2 cellular contexts compared by ENCODE assay signal in the genomic region with DNA sequence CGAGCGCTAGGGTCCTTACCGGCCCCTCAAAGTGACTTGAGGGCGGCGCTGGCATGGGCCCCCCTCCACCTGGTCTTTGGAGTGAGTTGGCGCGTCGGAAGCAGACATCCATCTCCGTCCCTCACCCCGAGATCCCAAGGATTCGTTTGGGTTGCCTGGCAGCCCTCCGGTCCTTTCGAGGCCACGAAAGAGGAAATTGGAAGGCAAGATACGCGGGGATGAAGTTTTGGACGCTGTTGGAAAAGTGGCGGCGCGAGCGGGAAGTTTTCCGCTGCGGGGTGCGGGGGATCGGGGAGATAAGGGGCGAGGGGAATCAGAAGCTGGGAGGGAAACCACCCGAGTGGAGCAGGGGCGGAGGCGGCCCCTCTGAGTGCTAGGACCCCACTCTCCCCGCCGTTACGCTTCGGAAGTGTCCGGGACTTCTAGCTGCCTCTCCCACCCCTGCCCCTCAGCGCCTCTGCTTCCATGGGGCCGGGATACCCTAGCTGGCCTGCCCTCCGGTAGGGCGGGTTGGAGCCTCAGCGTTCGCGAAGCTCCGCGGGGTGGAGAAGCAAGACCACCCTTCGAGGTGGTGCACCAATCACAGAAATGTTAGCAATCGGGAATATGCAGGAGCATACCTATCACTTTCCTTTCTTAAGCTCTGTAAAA.
TF ChIP-seq lines count a peak whose summit lies in the region.

No MANE protein-coding gene starts in this region.

TF ChIP-seq in A549, 52 proteins besides CTCF, POLR2A, EP300 and RAD21:
- TF ChIP-seq CBX8 (IDR thresholded peaks at IDR 0.05) = no peak
- TF ChIP-seq HOXA7 (CRISPR knock-in tag; IDR thresholded peaks at IDR 0.05) = no peak
- TF ChIP-seq TFCP2L1 (CRISPR knock-in tag; IDR thresholded peaks at IDR 0.05) = no peak
- no peak for TF ChIP-seq FOSL2 (IDR thresholded peaks at IDR 0.05)
- no peak for TF ChIP-seq FOSL2 (CRISPR knock-in tag; IDR thresholded peaks at IDR 0.05)
- TF ChIP-seq RFX5 (IDR thresholded peaks at IDR 0.05) = no peak
- no peak for TF ChIP-seq MAFK (IDR thresholded peaks at IDR 0.05; ENCODE audit: partially characterized antibody)
- TF ChIP-seq CHD4 (IDR thresholded peaks at IDR 0.05; ENCODE audit: borderline replicate concordance) = no peak
- TF ChIP-seq KDM5A (IDR thresholded peaks at IDR 0.05) = no peak
- no peak for TF ChIP-seq TP53 (CRISPR knock-in tag; IDR thresholded peaks at IDR 0.05)
- TF ChIP-seq KDM1A (IDR thresholded peaks at IDR 0.05; ENCODE audit: low read depth) = no peak
- TF ChIP-seq, protein P1, sequence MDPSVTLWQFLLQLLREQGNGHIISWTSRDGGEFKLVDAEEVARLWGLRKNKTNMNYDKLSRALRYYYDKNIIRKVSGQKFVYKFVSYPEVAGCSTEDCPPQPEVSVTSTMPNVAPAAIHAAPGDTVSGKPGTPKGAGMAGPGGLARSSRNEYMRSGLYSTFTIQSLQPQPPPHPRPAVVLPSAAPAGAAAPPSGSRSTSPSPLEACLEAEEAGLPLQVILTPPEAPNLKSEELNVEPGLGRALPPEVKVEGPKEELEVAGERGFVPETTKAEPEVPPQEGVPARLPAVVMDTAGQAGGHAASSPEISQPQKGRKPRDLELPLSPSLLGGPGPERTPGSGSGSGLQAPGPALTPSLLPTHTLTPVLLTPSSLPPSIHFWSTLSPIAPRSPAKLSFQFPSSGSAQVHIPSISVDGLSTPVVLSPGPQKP (IDR thresholded peaks at IDR 0.05; ENCODE audit: low read depth, low read length) = no peak
- TF ChIP-seq MAZ (IDR thresholded peaks at IDR 0.05; ENCODE audit: borderline replicate concordance, low read depth, low read length) = no peak
- TF ChIP-seq EHF (CRISPR knock-in tag; IDR thresholded peaks at IDR 0.05) = no peak
- TF ChIP-seq HMGXB4 (CRISPR knock-in tag; IDR thresholded peaks at IDR 0.05; ENCODE audit: borderline replicate concordance) = no peak
- TF ChIP-seq, protein P2, sequence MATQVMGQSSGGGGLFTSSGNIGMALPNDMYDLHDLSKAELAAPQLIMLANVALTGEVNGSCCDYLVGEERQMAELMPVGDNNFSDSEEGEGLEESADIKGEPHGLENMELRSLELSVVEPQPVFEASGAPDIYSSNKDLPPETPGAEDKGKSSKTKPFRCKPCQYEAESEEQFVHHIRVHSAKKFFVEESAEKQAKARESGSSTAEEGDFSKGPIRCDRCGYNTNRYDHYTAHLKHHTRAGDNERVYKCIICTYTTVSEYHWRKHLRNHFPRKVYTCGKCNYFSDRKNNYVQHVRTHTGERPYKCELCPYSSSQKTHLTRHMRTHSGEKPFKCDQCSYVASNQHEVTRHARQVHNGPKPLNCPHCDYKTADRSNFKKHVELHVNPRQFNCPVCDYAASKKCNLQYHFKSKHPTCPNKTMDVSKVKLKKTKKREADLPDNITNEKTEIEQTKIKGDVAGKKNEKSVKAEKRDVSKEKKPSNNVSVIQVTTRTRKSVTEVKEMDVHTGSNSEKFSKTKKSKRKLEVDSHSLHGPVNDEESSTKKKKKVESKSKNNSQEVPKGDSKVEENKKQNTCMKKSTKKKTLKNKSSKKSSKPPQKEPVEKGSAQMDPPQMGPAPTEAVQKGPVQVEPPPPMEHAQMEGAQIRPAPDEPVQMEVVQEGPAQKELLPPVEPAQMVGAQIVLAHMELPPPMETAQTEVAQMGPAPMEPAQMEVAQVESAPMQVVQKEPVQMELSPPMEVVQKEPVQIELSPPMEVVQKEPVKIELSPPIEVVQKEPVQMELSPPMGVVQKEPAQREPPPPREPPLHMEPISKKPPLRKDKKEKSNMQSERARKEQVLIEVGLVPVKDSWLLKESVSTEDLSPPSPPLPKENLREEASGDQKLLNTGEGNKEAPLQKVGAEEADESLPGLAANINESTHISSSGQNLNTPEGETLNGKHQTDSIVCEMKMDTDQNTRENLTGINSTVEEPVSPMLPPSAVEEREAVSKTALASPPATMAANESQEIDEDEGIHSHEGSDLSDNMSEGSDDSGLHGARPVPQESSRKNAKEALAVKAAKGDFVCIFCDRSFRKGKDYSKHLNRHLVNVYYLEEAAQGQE (IDR thresholded peaks at IDR 0.05) = no peak
- no peak for TF ChIP-seq RCOR1 (IDR thresholded peaks at IDR 0.05; ENCODE audit: low read depth, low read length)
- no peak for TF ChIP-seq RARB (CRISPR knock-in tag; IDR thresholded peaks at IDR 0.05)
- no peak for TF ChIP-seq HOXB13 (CRISPR knock-in tag; IDR thresholded peaks at IDR 0.05; ENCODE audit: low read depth)
- no peak for TF ChIP-seq NFE2L2 (conservative IDR thresholded peaks at IDR 0.05; ENCODE audit: low read length)
TF ChIP-seq in A549: peak in this region for 0.

TF ChIP-seq in HepG2, 621 proteins besides CTCF, POLR2A, EP300 and RAD21:
- TF ChIP-seq, protein P3, sequence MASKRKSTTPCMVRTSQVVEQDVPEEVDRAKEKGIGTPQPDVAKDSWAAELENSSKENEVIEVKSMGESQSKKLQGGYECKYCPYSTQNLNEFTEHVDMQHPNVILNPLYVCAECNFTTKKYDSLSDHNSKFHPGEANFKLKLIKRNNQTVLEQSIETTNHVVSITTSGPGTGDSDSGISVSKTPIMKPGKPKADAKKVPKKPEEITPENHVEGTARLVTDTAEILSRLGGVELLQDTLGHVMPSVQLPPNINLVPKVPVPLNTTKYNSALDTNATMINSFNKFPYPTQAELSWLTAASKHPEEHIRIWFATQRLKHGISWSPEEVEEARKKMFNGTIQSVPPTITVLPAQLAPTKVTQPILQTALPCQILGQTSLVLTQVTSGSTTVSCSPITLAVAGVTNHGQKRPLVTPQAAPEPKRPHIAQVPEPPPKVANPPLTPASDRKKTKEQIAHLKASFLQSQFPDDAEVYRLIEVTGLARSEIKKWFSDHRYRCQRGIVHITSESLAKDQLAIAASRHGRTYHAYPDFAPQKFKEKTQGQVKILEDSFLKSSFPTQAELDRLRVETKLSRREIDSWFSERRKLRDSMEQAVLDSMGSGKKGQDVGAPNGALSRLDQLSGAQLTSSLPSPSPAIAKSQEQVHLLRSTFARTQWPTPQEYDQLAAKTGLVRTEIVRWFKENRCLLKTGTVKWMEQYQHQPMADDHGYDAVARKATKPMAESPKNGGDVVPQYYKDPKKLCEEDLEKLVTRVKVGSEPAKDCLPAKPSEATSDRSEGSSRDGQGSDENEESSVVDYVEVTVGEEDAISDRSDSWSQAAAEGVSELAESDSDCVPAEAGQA (IDR thresholded peaks at IDR 0.05; ENCODE audit: low read depth) = no peak
- TF ChIP-seq, protein P3 (CRISPR knock-in tag; IDR thresholded peaks at IDR 0.05; ENCODE audit: borderline replicate concordance) = no peak
- TF ChIP-seq ESRRA (CRISPR knock-in tag; IDR thresholded peaks at IDR 0.05; ENCODE audit: low read depth) (no peak), ZNF260 (CRISPR knock-in tag; IDR thresholded peaks at IDR 0.05; ENCODE audit: borderline replicate concordance, low read depth) (no peak), NONO (IDR thresholded peaks at IDR 0.05) (no peak), NONO (CRISPR knock-in tag; conservative IDR thresholded peaks at IDR 0.05) (no peak), DMAP1 (CRISPR knock-in tag; IDR thresholded peaks at IDR 0.05) (no peak), ZNF512 (CRISPR knock-in tag; IDR thresholded peaks at IDR 0.05) (no peak), USF2 (IDR thresholded peaks at IDR 0.05; ENCODE audit: low read depth, low read length) (no peak), USF2 (CRISPR knock-in tag; IDR thresholded peaks at IDR 0.05; ENCODE audit: borderline replicate concordance) (no peak), RBFOX2 (IDR thresholded peaks at IDR 0.05; ENCODE audit: low read depth, low read length) (no peak), ZNF569 (CRISPR knock-in tag; IDR thresholded peaks at IDR 0.05; ENCODE audit: borderline replicate concordance) (no peak), NCOA5 (CRISPR knock-in tag; IDR thresholded peaks at IDR 0.05) (no peak)
- TF ChIP-seq, protein P4, sequence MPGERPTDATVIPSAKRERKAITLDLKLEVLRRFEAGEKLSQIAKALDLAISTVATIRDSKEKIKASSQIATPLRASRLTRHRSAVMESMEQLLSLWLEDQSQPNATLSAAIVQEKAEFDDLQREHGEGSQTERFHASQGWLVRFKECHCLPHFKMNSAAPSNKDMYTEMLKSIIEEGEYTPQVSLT (CRISPR knock-in tag; IDR thresholded peaks at IDR 0.05; ENCODE audit: borderline replicate concordance, low read depth) = no peak
- TF ChIP-seq, protein P5, sequence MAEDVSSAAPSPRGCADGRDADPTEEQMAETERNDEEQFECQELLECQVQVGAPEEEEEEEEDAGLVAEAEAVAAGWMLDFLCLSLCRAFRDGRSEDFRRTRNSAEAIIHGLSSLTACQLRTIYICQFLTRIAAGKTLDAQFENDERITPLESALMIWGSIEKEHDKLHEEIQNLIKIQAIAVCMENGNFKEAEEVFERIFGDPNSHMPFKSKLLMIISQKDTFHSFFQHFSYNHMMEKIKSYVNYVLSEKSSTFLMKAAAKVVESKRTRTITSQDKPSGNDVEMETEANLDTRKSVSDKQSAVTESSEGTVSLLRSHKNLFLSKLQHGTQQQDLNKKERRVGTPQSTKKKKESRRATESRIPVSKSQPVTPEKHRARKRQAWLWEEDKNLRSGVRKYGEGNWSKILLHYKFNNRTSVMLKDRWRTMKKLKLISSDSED (CRISPR knock-in tag; IDR thresholded peaks at IDR 0.05) = no peak
- TF ChIP-seq, protein P6, sequence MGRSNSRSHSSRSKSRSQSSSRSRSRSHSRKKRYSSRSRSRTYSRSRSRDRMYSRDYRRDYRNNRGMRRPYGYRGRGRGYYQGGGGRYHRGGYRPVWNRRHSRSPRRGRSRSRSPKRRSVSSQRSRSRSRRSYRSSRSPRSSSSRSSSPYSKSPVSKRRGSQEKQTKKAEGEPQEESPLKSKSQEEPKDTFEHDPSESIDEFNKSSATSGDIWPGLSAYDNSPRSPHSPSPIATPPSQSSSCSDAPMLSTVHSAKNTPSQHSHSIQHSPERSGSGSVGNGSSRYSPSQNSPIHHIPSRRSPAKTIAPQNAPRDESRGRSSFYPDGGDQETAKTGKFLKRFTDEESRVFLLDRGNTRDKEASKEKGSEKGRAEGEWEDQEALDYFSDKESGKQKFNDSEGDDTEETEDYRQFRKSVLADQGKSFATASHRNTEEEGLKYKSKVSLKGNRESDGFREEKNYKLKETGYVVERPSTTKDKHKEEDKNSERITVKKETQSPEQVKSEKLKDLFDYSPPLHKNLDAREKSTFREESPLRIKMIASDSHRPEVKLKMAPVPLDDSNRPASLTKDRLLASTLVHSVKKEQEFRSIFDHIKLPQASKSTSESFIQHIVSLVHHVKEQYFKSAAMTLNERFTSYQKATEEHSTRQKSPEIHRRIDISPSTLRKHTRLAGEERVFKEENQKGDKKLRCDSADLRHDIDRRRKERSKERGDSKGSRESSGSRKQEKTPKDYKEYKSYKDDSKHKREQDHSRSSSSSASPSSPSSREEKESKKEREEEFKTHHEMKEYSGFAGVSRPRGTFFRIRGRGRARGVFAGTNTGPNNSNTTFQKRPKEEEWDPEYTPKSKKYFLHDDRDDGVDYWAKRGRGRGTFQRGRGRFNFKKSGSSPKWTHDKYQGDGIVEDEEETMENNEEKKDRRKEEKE (IDR thresholded peaks at IDR 0.05) = no peak
